Comparison of ENCODE assay signal across 8 cellular contexts in genomic region chr1:161725258-161725887, GRCh38. TPM values are rescaled to one million over a fixed set of nuclear protein-coding genes. Genes with fewer than 3 reads are reported as not detected.
DNase-seq lines count a peak whose midpoint lies in the region; ATAC-seq, FAIRE-seq and TF ChIP-seq lines count a peak whose summit lies in the region.
"Not testable (repeated sequence)": the region's sequence is repeated elsewhere in the genome, so short reads cannot be mapped to it uniquely, and the experiment has no call there.

No MANE protein-coding gene starts in this region.

- not testable (repeated sequence) for BruUV-seq in endothelial cell of umbilical vein (replicated peaks; lab: Mats Ljungman, UMichigan)

- peaks cover 48% of the 10 kb centered on the region for H3K4me1 Mint-ChIP-seq in activated naive CD8-positive, alpha-beta T cell treated with anti-CD3 and anti-CD28 coated beads, Interleukin-2, amount 10 ng/mL, durations not matched to agents 7 days and 5 days
- not testable (repeated sequence) for H3K4me1 Mint-ChIP-seq in neural progenitor cell

- H3K27ac ChIP-seq in BLaER1 treated with 17β-estradiol and CSF1 and Interleukin-3, amounts not matched to agents 10 nM and 100 nM: peak overlapping the region in 2 of 11 experiments; percentile 71; a peak in 2 of 22 replicates
- not testable (repeated sequence) for H3K27ac ChIP-seq in SK-N-MC; endothelial cell of umbilical vein (ENCODE audit: insufficient read depth, low read depth, low read length); neural progenitor cell; stomach smooth muscle (ENCODE audit: low read length)
- peak overlapping the region; percentile 70 to 90 for H3K27ac ChIP-seq in kidney (ENCODE audit: low read depth in 2 of 2, low read length in 2 of 2)

- ATAC-seq in activated naive CD8-positive, alpha-beta T cell treated with anti-CD3 and anti-CD28 coated beads, Interleukin-2, amount 10 ng/mL, durations not matched to agents 7 days and 5 days (ENCODE audit: low read depth): not testable (repeated sequence)

- H3F3A ChIP-seq in neural progenitor cell (ENCODE audit: low read depth): not testable (repeated sequence)

- H3K9ac ChIP-seq in BLaER1 treated with 17β-estradiol and CSF1 and Interleukin-3, amounts not matched to agents 10 nM and 100 nM: peak overlapping the region in 4 of 11 experiments; percentile 78 to 84 (median 81); a peak in 8 of 22 replicates
- H3K9ac ChIP-seq in SK-N-MC (ENCODE audit: insufficient read length); endothelial cell of umbilical vein (replicated peaks; ENCODE audit: extremely low read depth, insufficient read depth, low read length); neural progenitor cell: not testable (repeated sequence)
- H3K9ac ChIP-seq in kidney (ENCODE audit: low read length in 2 of 2): peak overlapping the region in 1 of 2 donors; percentile 79
- H3K9ac ChIP-seq in stomach smooth muscle (ENCODE audit: low read length in 2 of 2): peak overlapping the region in 1 of 2 donors; percentile 58

- peaks cover 24% of the 10 kb centered on the region for H3K27me3 Mint-ChIP-seq in activated naive CD8-positive, alpha-beta T cell treated with anti-CD3 and anti-CD28 coated beads, Interleukin-2, amount 10 ng/mL, durations not matched to agents 7 days and 5 days
- peaks cover 26% of the 10 kb centered on the region for H3K27me3 Mint-ChIP-seq in neural progenitor cell (ENCODE audit: insufficient read depth, low read depth)

- peak overlapping the region; percentile 85 for H2AFZ ChIP-seq in endothelial cell of umbilical vein (ENCODE audit: low read depth, low read length)
- H2AFZ ChIP-seq in neural progenitor cell (replicated peaks): peak overlapping the region; percentile 97

- not testable (repeated sequence) for H3K9me1 ChIP-seq in endothelial cell of umbilical vein (replicated peaks; ENCODE audit: control insufficient read depth, extremely low read depth, insufficient read depth, low read length)

- not testable (repeated sequence) for H3K9me3 ChIP-seq in BLaER1 treated with 17β-estradiol and CSF1 and Interleukin-3, amounts not matched to agents 10 nM and 100 nM (replicated peaks in 1 of 11); SK-N-MC (ENCODE audit: low read depth, low read length); endothelial cell of umbilical vein (replicated peaks; ENCODE audit: control insufficient read depth, insufficient read depth, low read length); kidney (ENCODE audit: control insufficient read depth in 1 of 2, low read length in 2 of 2); neural progenitor cell (ENCODE audit: low read depth); stomach smooth muscle (ENCODE audit: control insufficient read depth in 2 of 2, low read length in 2 of 2)

- peaks cover 0 to 100% (median 0%) of the 10 kb centered on the region in 11 experiments; a peak in 11 of 22 replicates for H3K27me3 ChIP-seq in BLaER1 treated with 17β-estradiol and CSF1 and Interleukin-3, amounts not matched to agents 10 nM and 100 nM
- H3K27me3 ChIP-seq in endothelial cell of umbilical vein (ENCODE audit: control insufficient read depth in 2 of 2, insufficient read depth in 2 of 2, low read length in 2 of 2); stomach smooth muscle (ENCODE audit: control insufficient read depth in 1 of 2, insufficient read depth in 2 of 2, low read length in 2 of 2): not testable (repeated sequence)
- H3K27me3 ChIP-seq in neural progenitor cell: peaks cover 93% of the 10 kb centered on the region

- not testable (repeated sequence) for TF ChIP-seq CTCF in HFF-Myc (IDR thresholded peaks at IDR 0.05; ENCODE audit: low read depth, low read length, missing control alignments); endothelial cell of umbilical vein (IDR thresholded peaks at IDR 0.05; ENCODE audit: extremely low read depth in 1 of 2, insufficient read depth in 1 of 2, low read depth in 1 of 2, low read length in 2 of 2); kidney (IDR thresholded peaks at IDR 0.05; ENCODE audit: borderline replicate concordance, extremely low read depth, insufficient read depth); neural progenitor cell (IDR thresholded peaks at IDR 0.05)

- H3K36me3 Mint-ChIP-seq in activated naive CD8-positive, alpha-beta T cell treated with anti-CD3 and anti-CD28 coated beads, Interleukin-2, amount 10 ng/mL, durations not matched to agents 7 days and 5 days; neural progenitor cell: not testable (repeated sequence)

- H4K20me1 ChIP-seq in BLaER1 treated with 17β-estradiol and CSF1 and Interleukin-3, amounts not matched to agents 10 nM and 100 nM: peaks cover 0 to 57% (median 0%) of the 10 kb centered on the region in 11 experiments; a peak in 5 of 22 replicates
- H4K20me1 ChIP-seq in endothelial cell of umbilical vein (replicated peaks; ENCODE audit: control insufficient read depth, extremely low read depth, insufficient read depth, low read length); neural progenitor cell (ENCODE audit: low read depth): not testable (repeated sequence)

- peak overlapping the region; percentile 52 to 81 (median 71); a peak in 17 of 20 replicates for H3K4me3 ChIP-seq in BLaER1 treated with 17β-estradiol and CSF1 and Interleukin-3, amounts not matched to agents 10 nM and 100 nM
- H3K4me3 ChIP-seq in HFF-Myc (replicated peaks; ENCODE audit: low read depth, low read length): peak overlapping the region; percentile 76
- peak overlapping the region; percentile 92 for H3K4me3 ChIP-seq in SK-N-MC
- peak overlapping the region in 2 of 3 experiments; percentile 51 to 55 for H3K4me3 ChIP-seq in endothelial cell of umbilical vein (replicated peaks in 1 of 3; ENCODE audit: insufficient read depth in 1 of 3, low read depth in 1 of 3, low read length in 3 of 3)
- H3K4me3 ChIP-seq in kidney (ENCODE audit: low read length in 2 of 2): peak overlapping the region; percentile 78 to 86
- peak overlapping the region; percentile 54 for H3K4me3 ChIP-seq in neural progenitor cell
- peak overlapping the region; percentile 83 for H3K4me3 ChIP-seq in stomach smooth muscle (ENCODE audit: low read length in 2 of 2)

- H3K9me3 Mint-ChIP-seq in activated naive CD8-positive, alpha-beta T cell treated with anti-CD3 and anti-CD28 coated beads, Interleukin-2, amount 10 ng/mL, durations not matched to agents 7 days and 5 days; neural progenitor cell: not testable (repeated sequence)

- H3K36me3 ChIP-seq in BLaER1 treated with 17β-estradiol and CSF1 and Interleukin-3, amounts not matched to agents 10 nM and 100 nM; SK-N-MC (ENCODE audit: insufficient read depth, low read length); endothelial cell of umbilical vein (ENCODE audit: control insufficient read depth in 2 of 2, extremely low read depth in 1 of 2, insufficient read depth in 2 of 2, low read length in 2 of 2); kidney (ENCODE audit: control insufficient read depth in 1 of 2, insufficient read depth in 2 of 2, low read length in 2 of 2); neural progenitor cell; stomach smooth muscle (ENCODE audit: control insufficient read depth in 2 of 2, insufficient read depth in 2 of 2, low read length in 2 of 2): not testable (repeated sequence)

- H3K4me2 ChIP-seq in BLaER1 treated with 17β-estradiol and CSF1 and Interleukin-3, amounts not matched to agents 10 nM and 100 nM: peak overlapping the region; percentile 90 to 100 (median 99)
- H3K4me2 ChIP-seq in endothelial cell of umbilical vein (ENCODE audit: insufficient read depth, low read length) (peak overlapping the region; percentile 82), neural progenitor cell (peak overlapping the region; percentile 90)

- H3K4me3 Mint-ChIP-seq in activated naive CD8-positive, alpha-beta T cell treated with anti-CD3 and anti-CD28 coated beads, Interleukin-2, amount 10 ng/mL, durations not matched to agents 7 days and 5 days: peak overlapping the region; percentile 98
- H3K4me3 Mint-ChIP-seq in neural progenitor cell: peak overlapping the region; percentile 93

- H3K4me1 ChIP-seq in BLaER1 treated with 17β-estradiol and CSF1 and Interleukin-3, amounts not matched to agents 10 nM and 100 nM: peaks cover 28 to 58% (median 45%) of the 10 kb centered on the region in 10 experiments
- H3K4me1 ChIP-seq in endothelial cell of umbilical vein (ENCODE audit: control insufficient read depth, extremely low read depth, insufficient read depth, low read length) (peaks cover 21% of the 10 kb centered on the region), stomach smooth muscle (ENCODE audit: control insufficient read depth, insufficient read depth, low read length) (peaks cover 18% of the 10 kb centered on the region)
- H3K4me1 ChIP-seq in kidney (ENCODE audit: control insufficient read depth in 1 of 2, insufficient read depth in 1 of 2, low read depth in 1 of 2, low read length in 2 of 2); neural progenitor cell: not testable (repeated sequence)

- TF ChIP-seq POLR2A in endothelial cell of umbilical vein (IDR thresholded peaks at IDR 0.05; ENCODE audit: low read depth, low read length): not testable (repeated sequence)

- dilution Hi-C loops in endothelial cell of umbilical vein (cut with MboI; ENCODE audit: extremely low pct_ligation_motif_present, low sequenced_read_pairs): not testable (repeated sequence)

- intact Hi-C loops in endothelial cell of umbilical vein (cut with micrococcal nuclease): loop anchor here (5.0 kb wide), 1 partner anchor 193 kb away; no protein-coding TSS in a partner anchor
- intact Hi-C loops in kidney (cut with DNase I): not testable (repeated sequence)

- not testable (repeated sequence) for DNase-seq in HFF-Myc (ENCODE audit: extremely low read depth, low read depth); SK-N-MC (ENCODE audit: low read depth, low spot score); activated naive CD8-positive, alpha-beta T cell treated with anti-CD3 and anti-CD28 coated beads, Interleukin-2, amount 10 ng/mL, durations not matched to agents 7 days and 5 days; endothelial cell of umbilical vein (ENCODE audit: low read depth, low spot score); kidney; neural progenitor cell (ENCODE audit: low spot score)

- POLR2A ChIA-PET in activated naive CD8-positive, alpha-beta T cell treated with anti-CD3 and anti-CD28 coated beads, Interleukin-2, amount 10 ng/mL, durations not matched to agents 7 days and 5 days (lab: Charles Lee): interaction anchor here (2.9 to 3.1 kb wide), 2 partner anchors 12 to 24 kb away, joined by 16 to 55 read pairs; partner anchors contain the start of gene DUSP12
- POLR2A ChIA-PET in endothelial cell of umbilical vein (lab: Charles Lee): not testable (repeated sequence)

- peak overlapping the region; percentile 92 for H3K27ac Mint-ChIP-seq in activated naive CD8-positive, alpha-beta T cell treated with anti-CD3 and anti-CD28 coated beads, Interleukin-2, amount 10 ng/mL, durations not matched to agents 7 days and 5 days
- H3K27ac Mint-ChIP-seq in neural progenitor cell: not testable (repeated sequence)

- CTCF ChIA-PET in endothelial cell of umbilical vein (lab: Charles Lee): interaction anchor here (1.7 kb wide), 2 partner anchors 16 to 77 kb away, joined by 5 to 16 read pairs; no protein-coding TSS in a partner anchor

- FAIRE-seq in endothelial cell of umbilical vein (lab: Jason Lieb, UNC); kidney (lab: Jason Lieb, UNC): not testable (repeated sequence)

- not testable (repeated sequence) for H3K79me2 ChIP-seq in endothelial cell of umbilical vein (ENCODE audit: control insufficient read depth, insufficient read depth, low read length); neural progenitor cell (ENCODE audit: low read depth)

RNA-seq across cellular contexts. Expression of gene FCRLB, which starts 4.0 kb away (rescaled TPM):
- under 1 TPM; 0.74 to 0.97 TPM for total RNA-seq in activated naive CD8-positive, alpha-beta T cell treated with anti-CD3 and anti-CD28 coated beads, Interleukin-2, amount 10 ng/mL, durations not matched to agents 7 days and 5 days
- total RNA-seq in endothelial cell of umbilical vein: 0.62 and 0.90 TPM in 2 replicates
- polyA plus RNA-seq in endothelial cell of umbilical vein: 0.62 and 0.99 TPM in 2 replicates
- polyA plus RNA-seq in endothelial cell of umbilical vein (2011; cell fraction: cytosol; rRNA removed): 0.52 and 0.56 TPM in 2 replicates
- 0.18 and 0.22 TPM in 2 replicates for polyA plus RNA-seq in endothelial cell of umbilical vein (2011; cell fraction: nucleus; rRNA removed)
- 1.1 and 1.5 TPM in 2 replicates for polyA plus RNA-seq in endothelial cell of umbilical vein (2012)
- polyA minus RNA-seq in endothelial cell of umbilical vein: 0.17 and 0.21 TPM in 2 replicates
- not detected for polyA minus RNA-seq in endothelial cell of umbilical vein (2011; cell fraction: cytosol; rRNA and poly(A)+ RNA removed)
- not detected in 2 replicates for polyA minus RNA-seq in endothelial cell of umbilical vein (2011; cell fraction: nucleus; rRNA and poly(A)+ RNA removed)
- 2.3 TPM for total RNA-seq in kidney
- polyA plus RNA-seq in kidney (ENCODE audit: insufficient read depth, low read depth, low replicate concordance): 2.8 TPM
- total RNA-seq in neural progenitor cell (ENCODE audit: low replicate concordance): 0.19 TPM in 1 of 2 replicates, not detected in the other

RNA-seq across cellular contexts. Expression of gene FCRLA, which starts 18.3 kb away (rescaled TPM):
- total RNA-seq in activated naive CD8-positive, alpha-beta T cell treated with anti-CD3 and anti-CD28 coated beads, Interleukin-2, amount 10 ng/mL, durations not matched to agents 7 days and 5 days: under 1 TPM; 0.17 to 0.51 TPM
- total RNA-seq in endothelial cell of umbilical vein: not detected in 2 replicates
- polyA plus RNA-seq in endothelial cell of umbilical vein: not detected in 2 replicates
- not detected in 2 replicates for polyA plus RNA-seq in endothelial cell of umbilical vein (2011; cell fraction: cytosol; rRNA removed)
- not detected in 2 replicates for polyA plus RNA-seq in endothelial cell of umbilical vein (2011; cell fraction: nucleus; rRNA removed)
- not detected in 2 replicates for polyA plus RNA-seq in endothelial cell of umbilical vein (2012)
- not detected in 2 replicates for polyA minus RNA-seq in endothelial cell of umbilical vein
- not detected for polyA minus RNA-seq in endothelial cell of umbilical vein (2011; cell fraction: cytosol; rRNA and poly(A)+ RNA removed)
- polyA minus RNA-seq in endothelial cell of umbilical vein (2011; cell fraction: nucleus; rRNA and poly(A)+ RNA removed): not detected in 2 replicates
- 1.7 TPM for total RNA-seq in kidney
- not detected for polyA plus RNA-seq in kidney (ENCODE audit: insufficient read depth, low read depth, low replicate concordance)
- total RNA-seq in neural progenitor cell (ENCODE audit: low replicate concordance): not detected in 2 replicates

RNA-seq across cellular contexts. Expression of gene DUSP12, which starts 24.2 kb away (rescaled TPM):
- 10 to 100 TPM; 28.7 to 32.2 TPM for total RNA-seq in activated naive CD8-positive, alpha-beta T cell treated with anti-CD3 and anti-CD28 coated beads, Interleukin-2, amount 10 ng/mL, durations not matched to agents 7 days and 5 days
- total RNA-seq in endothelial cell of umbilical vein: 26.8 and 28.3 TPM in 2 replicates
- 25.7 and 31.6 TPM in 2 replicates for polyA plus RNA-seq in endothelial cell of umbilical vein
- polyA plus RNA-seq in endothelial cell of umbilical vein (2011; cell fraction: cytosol; rRNA removed): 35.8 and 36.6 TPM in 2 replicates
- polyA plus RNA-seq in endothelial cell of umbilical vein (2011; cell fraction: nucleus; rRNA removed): 26.5 and 34.8 TPM in 2 replicates
- polyA plus RNA-seq in endothelial cell of umbilical vein (2012): 20.4 and 29.2 TPM in 2 replicates
- polyA minus RNA-seq in endothelial cell of umbilical vein: 13.9 and 17.8 TPM in 2 replicates
- 26.5 TPM for polyA minus RNA-seq in endothelial cell of umbilical vein (2011; cell fraction: cytosol; rRNA and poly(A)+ RNA removed)
- 18.2 and 20.1 TPM in 2 replicates for polyA minus RNA-seq in endothelial cell of umbilical vein (2011; cell fraction: nucleus; rRNA and poly(A)+ RNA removed)
- total RNA-seq in kidney: 21.3 TPM
- polyA plus RNA-seq in kidney (ENCODE audit: insufficient read depth, low read depth, low replicate concordance): 17.9 TPM
- total RNA-seq in neural progenitor cell (ENCODE audit: low replicate concordance): 66.5 and 81.1 TPM in 2 replicates

RNA-seq across cellular contexts. Expression of gene ATF6, which starts 40.7 kb away (rescaled TPM):
- 10 to 100 TPM; 18.5 to 20.0 TPM for total RNA-seq in activated naive CD8-positive, alpha-beta T cell treated with anti-CD3 and anti-CD28 coated beads, Interleukin-2, amount 10 ng/mL, durations not matched to agents 7 days and 5 days
- total RNA-seq in endothelial cell of umbilical vein: 38.8 and 40.3 TPM in 2 replicates
- polyA plus RNA-seq in endothelial cell of umbilical vein: 22.8 and 24.9 TPM in 2 replicates
- 29.4 and 29.6 TPM in 2 replicates for polyA plus RNA-seq in endothelial cell of umbilical vein (2011; cell fraction: cytosol; rRNA removed)
- polyA plus RNA-seq in endothelial cell of umbilical vein (2011; cell fraction: nucleus; rRNA removed): 22.6 and 25.5 TPM in 2 replicates
- polyA plus RNA-seq in endothelial cell of umbilical vein (2012): 22.0 and 30.2 TPM in 2 replicates
- polyA minus RNA-seq in endothelial cell of umbilical vein: 47.1 and 51.7 TPM in 2 replicates
- 16.1 TPM for polyA minus RNA-seq in endothelial cell of umbilical vein (2011; cell fraction: cytosol; rRNA and poly(A)+ RNA removed)
- polyA minus RNA-seq in endothelial cell of umbilical vein (2011; cell fraction: nucleus; rRNA and poly(A)+ RNA removed): 48.9 and 71.6 TPM in 2 replicates
- 35.6 TPM for total RNA-seq in kidney
- polyA plus RNA-seq in kidney (ENCODE audit: insufficient read depth, low read depth, low replicate concordance): 11.5 TPM
- total RNA-seq in neural progenitor cell (ENCODE audit: low replicate concordance): 22.3 and 31.7 TPM in 2 replicates
